Comparison of ENCODE assay signal across 16 cellular contexts in genomic region chr2:77228379-77228778, GRCh38.
DNase-seq lines count a peak whose midpoint lies in the region; FAIRE-seq and TF ChIP-seq lines count a peak whose summit lies in the region.
"Had no signal": no experiment of that assay in that cellular context is flagged by ENCODE, and none has a peak within 500 bp of the region (broad histone marks: within the 10 kb centered on the region; RNA-seq: fewer than 3 reads in every experiment).

No MANE protein-coding gene starts in this region.

- FAIRE-seq in GM19239 (lab: Jason Lieb, UNC): no peak

- DNase-seq in NCI-H1092 treated with DMSO at 0.1 percent for 48 hours (lab: John Stamatoyannopoulos, UW) (peak; percentile 24), NCI-H1092 (lab: John Stamatoyannopoulos, UW) (no peak), NCI-H1694 (lab: John Stamatoyannopoulos, UW) (peak; percentile 85), astrocyte of the cerebellum (ENCODE audit: low read depth) (peak; percentile 57), myocyte (ENCODE audit: low read depth) (peak; percentile 1), ureter (ENCODE audit: low spot score) (no peak), GM19239 (ENCODE audit: insufficient read length, low spot score) (no peak), COLO668 (lab: John Stamatoyannopoulos, UW; ENCODE audit: unreplicated experiment) (no peak)
- DNase-seq: activated CD8-positive, alpha-beta T cell treated with anti-CD3 and anti-CD28 coated beads for 36 hours; EL; kidney; NCI-H510A treated with DMSO at 0.1 percent for 48 hours; occipital lobe; stimulated activated CD4-positive, alpha-beta T cell treated with anti-CD3 and anti-CD28 coated beads, Interleukin-4, amount 100 ng/mL, for 24 hours; SW 1271; tibial artery had no signal

- no peak for TF ChIP-seq CTCF in astrocyte of the cerebellum (IDR thresholded peaks at IDR 0.05; ENCODE audit: low read depth, low read length, missing control alignments)

- H3K4me3 ChIP-seq in astrocyte of the cerebellum (ENCODE audit: low read depth, low read length): no peak overlapping the region
- H3K4me3 ChIP-seq: tibial artery had no signal

- in situ Hi-C loops in astrocyte of the cerebellum (cut with HindIII; ENCODE audit: low sequenced_read_pairs): no loop called here

Comparison
In these comparisons a context has a peak if more than half of its experiments do, and no peak if none do; other contexts are left out.
1. DNase-seq: peak in NCI-H1092 treated with DMSO at 0.1 percent for 48 hours (single experiment), NCI-H1694 (single experiment), astrocyte of the cerebellum (single experiment) and myocyte (single experiment); none in NCI-H1092 (single experiment), ureter (single experiment), GM19239 (single experiment) and COLO668 (single experiment).